ENCODE assay signal across 21 cellular contexts in the genomic region with DNA sequence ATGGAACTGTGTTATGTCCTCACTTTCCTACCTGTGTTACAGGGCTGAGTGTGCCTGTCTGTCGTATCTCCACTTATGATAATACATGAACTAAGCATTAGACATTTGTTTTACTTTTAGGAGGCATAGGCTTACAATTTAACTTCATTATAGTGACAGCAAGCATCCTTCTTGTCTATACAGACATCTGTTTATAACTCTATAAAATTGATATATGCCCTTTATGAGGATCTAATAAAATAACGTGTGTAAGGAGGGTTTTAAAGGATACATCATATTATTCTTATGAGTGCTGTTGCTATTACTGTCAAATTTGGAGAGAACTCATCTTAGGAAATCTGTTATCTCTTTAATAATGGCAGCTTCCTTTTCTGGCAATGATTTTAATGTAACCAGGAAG. TPM values are rescaled to one million over a fixed set of nuclear protein-coding genes. Genes with fewer than 3 reads are reported as not detected.
"Had no signal": no experiment of that assay in that cellular context is flagged by ENCODE, and none has a peak within 500 bp of the region (broad histone marks: within the 10 kb centered on the region; RNA-seq: fewer than 3 reads in every experiment).

No MANE protein-coding gene starts in this region.

- H3K36me3 ChIP-seq: SJSA1 had no signal

- H3K9me3 ChIP-seq: SJSA1 had no signal

- FAIRE-seq: RCC 7860 had no signal

- H3K4me3 ChIP-seq: SJSA1 had no signal

- DNase-seq: KBM-7, MV-4-11, NCI-H1048, NCI-H1105, NCI-H1417, NCI-H1436 treated with DMSO at 0.1 percent for 48 hours, NCI-H1694, NCI-H187 treated with DMSO at 0.1 percent for 48 hours, NCI-H2029 treated with DMSO at 0.1 percent for 48 hours, NCI-H2171 treated with DMSO at 0.1 percent for 48 hours, NCI-H345, NCI-H446 treated with DMSO at 0.1 percent for 48 hours, NCI-H510A treated with DMSO at 0.1 percent for 48 hours, NCI-H526, Right ventricle myocardium superior, RPMI8226, SIG-M5 had no signal

- H3K27me3 ChIP-seq: SJSA1 had no signal

- H3K4me1 ChIP-seq: SJSA1 had no signal

- H3K27ac ChIP-seq: HL-60, SJSA1 had no signal

RNA-seq across cellular contexts. Expression of a gene that starts 22.3 kb away (rescaled TPM):
- total RNA-seq: LHCN-M2, Right ventricle myocardium superior, SJSA1 had no signal
